ENCODE assay signal across 8 cellular contexts in genomic region chr5:139647406-139648204, GRCh38. TPM values are rescaled to one million over a fixed set of nuclear protein-coding genes. Genes with fewer than 3 reads are reported as not detected.
DNase-seq lines count a peak whose midpoint lies in the region; ATAC-seq and TF ChIP-seq lines count a peak whose summit lies in the region.

No MANE protein-coding gene starts in this region.

- peak overlapping the region; percentile 70 for H3K4me3 Mint-ChIP-seq in mesothelial cell of epicardium

- ATAC-seq in Right ventricle myocardium inferior (no peak), Right ventricle myocardium superior (ENCODE audit: poor library complexity) (no peak), GM21529 (IDR thresholded peaks at IDR 0.05; ENCODE audit: unreplicated experiment) (no peak)

- no peaks in the 10 kb centered on the region for H3K36me3 ChIP-seq in breast epithelium
- H3K36me3 ChIP-seq in vagina, result no peaks in the 10 kb centered on the region

- peaks cover 57% of the 10 kb centered on the region for H3K4me1 Mint-ChIP-seq in mesothelial cell of epicardium

- H3K9me3 Mint-ChIP-seq in mesothelial cell of epicardium, result no peaks in the 10 kb centered on the region

- intact Hi-C loops in Right ventricle myocardium inferior (cut with DNase I) (loop anchor here (1.0 kb wide), 1 partner anchor 9 kb away; no protein-coding TSS in a partner anchor), Right ventricle myocardium superior (cut with DNase I) (loop anchor here (5.0 kb wide), 1 partner anchor 35 kb away; no protein-coding TSS in a partner anchor), breast epithelium (cut with DNase I; ENCODE audit: low total_unique reads) (loop anchor here (10.0 kb wide), 1 partner anchor 47 kb away; no protein-coding TSS in a partner anchor), vagina (cut with DNase I) (loop anchor here (1.0 kb wide), 1 partner anchor 10 kb away; no protein-coding TSS in a partner anchor)

- H3K27me3 Mint-ChIP-seq in mesothelial cell of epicardium (ENCODE audit: low read depth), result peaks cover 25% of the 10 kb centered on the region

- TF ChIP-seq POLR2A in breast epithelium (IDR thresholded peaks at IDR 0.05) (no peak), vagina (IDR thresholded peaks at IDR 0.05) (no peak)

- peak overlapping the region; percentile 97 for H3K27ac ChIP-seq in breast epithelium
- peak overlapping the region; percentile 95 for H3K27ac ChIP-seq in vagina

- H3K27me3 ChIP-seq in breast epithelium, result no peaks in the 10 kb centered on the region
- H3K27me3 ChIP-seq in vagina, result no peaks in the 10 kb centered on the region

- H3K4me3 ChIP-seq in breast epithelium, result peak overlapping the region; percentile 80 to 94 (median 80)
- H3K4me3 ChIP-seq in vagina, result peak overlapping the region; percentile 65 to 67

- DNase-seq in Right ventricle myocardium inferior (ENCODE audit: missing footprints), result peak; percentile 11
- DNase-seq in Right ventricle myocardium superior, result no peak
- no peak for DNase-seq in breast epithelium (ENCODE audit: low spot score in 2 of 2)
- DNase-seq in mesothelial cell of epicardium (ENCODE audit: low spot score in 2 of 2, unreplicated experiment in 2 of 2), result no peak
- DNase-seq in vagina (ENCODE audit: extremely low spot score in 2 of 2), result no peak
- DNase-seq in HT-29 (ENCODE audit: low spot score), result no peak
- DNase-seq in dedifferentiated amniotic fluid mesenchymal stem cell (ENCODE audit: extremely low spot score), result no peak

- H3K9me3 ChIP-seq in breast epithelium (no peaks in the 10 kb centered on the region), vagina (no peaks in the 10 kb centered on the region)

- peak overlapping the region; percentile 50 for H3K27ac Mint-ChIP-seq in mesothelial cell of epicardium

- TF ChIP-seq CTCF in breast epithelium (IDR thresholded peaks at IDR 0.05), result no peak
- TF ChIP-seq CTCF in mesothelial cell of epicardium (IDR thresholded peaks at IDR 0.05; ENCODE audit: unreplicated experiment), result no peak
- TF ChIP-seq CTCF in vagina (IDR thresholded peaks at IDR 0.05), result no peak

- no peaks in the 10 kb centered on the region for H3K36me3 Mint-ChIP-seq in mesothelial cell of epicardium

- H3K4me1 ChIP-seq in breast epithelium (peaks cover 5 to 26% of the 10 kb centered on the region in 2 donors), vagina (peaks cover 70% of the 10 kb centered on the region)

RNA-seq across cellular contexts. Expression of gene CXXC5, which starts 0.5 kb away (rescaled TPM):
- total RNA-seq in Right ventricle myocardium inferior, result 74.1 TPM
- total RNA-seq in Right ventricle myocardium superior, result 67.3 TPM
- 10 to 100 TPM; 33.9 to 66.9 (median 38.3) TPM for total RNA-seq in breast epithelium
- total RNA-seq in mesothelial cell of epicardium, result 35.7 to 38.3 TPM (median 37.4 TPM) in 3 replicates
- total RNA-seq in vagina, result 51.8 TPM
- total RNA-seq in HT-29 (2014; rRNA removed; shearing (Covaris generic)), result 211 and 220 TPM in 2 replicates
